8 cellular contexts compared by ENCODE assay signal in the genomic region with DNA sequence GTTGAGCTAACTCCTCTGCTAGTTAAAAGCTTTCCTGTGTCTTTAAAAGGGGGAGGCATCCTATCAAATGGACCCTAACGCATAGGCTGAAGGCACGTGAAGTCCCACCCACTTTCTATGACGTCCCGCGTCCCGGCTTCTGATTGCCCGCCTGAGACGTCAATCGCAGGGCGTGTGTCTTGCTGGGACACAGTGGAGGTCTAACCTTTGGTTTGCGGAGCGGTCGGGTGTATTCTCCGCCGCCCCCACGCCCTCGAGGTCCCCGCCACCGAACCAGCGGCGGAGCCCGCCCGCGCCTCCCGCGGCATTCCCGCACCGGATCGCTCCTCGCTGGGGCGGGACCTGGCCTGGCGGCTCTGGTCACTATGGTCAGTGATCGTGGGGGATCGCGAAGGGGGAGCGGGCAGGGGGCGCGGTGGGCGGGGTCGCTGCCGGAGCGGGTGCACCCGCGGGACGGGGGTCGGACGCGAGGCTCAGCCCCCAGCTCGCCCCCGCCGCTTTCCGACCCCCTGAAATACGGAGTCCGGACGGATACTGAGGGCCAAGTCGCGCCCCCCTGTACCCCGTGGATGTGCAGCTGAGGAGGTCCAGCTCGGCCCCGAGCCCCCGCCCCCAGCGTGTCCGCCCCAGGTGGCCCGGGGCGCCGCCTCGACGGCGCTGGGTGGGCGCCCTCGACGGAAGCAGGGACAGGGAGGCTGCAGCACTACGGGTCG. TPM values are rescaled to one million over a fixed set of nuclear protein-coding genes. Genes with fewer than 3 reads are reported as not detected.
DNase-seq lines count a peak whose midpoint lies in the region; ATAC-seq, FAIRE-seq and TF ChIP-seq lines count a peak whose summit lies in the region.

A gene (plus strand): TSS at position 168 of the 713 bp plus-strand sequence. CDS start 198 bp downstream, at position 366.

- peak within 1 kb of the TSS; percentile 48 for H2AFZ ChIP-seq in HepG2 (ENCODE audit: low read length)

- H4K20me1 ChIP-seq in HepG2 (ENCODE audit: insufficient read depth, low read length) = no peaks in the 10 kb centered on the region

- no peaks in the 10 kb centered on the region; the same call in 1 of the 2 replicates for H3K27me3 ChIP-seq in BJ (ENCODE audit: control insufficient read depth, insufficient read depth, low read length)
- H3K27me3 ChIP-seq in HepG2 (ENCODE audit: control insufficient read depth in 1 of 2, insufficient read depth in 2 of 2, low read length in 2 of 2) = no peaks in the 10 kb centered on the region

- H3K4me3 ChIP-seq in BJ (ENCODE audit: low read depth, low read length) = peak within 1 kb of the TSS; percentile 74
- H3K4me3 ChIP-seq in HepG2 (replicated peaks in 1 of 3; ENCODE audit: insufficient read depth in 1 of 3, low read depth in 2 of 3, low read length in 3 of 3) = peak within 1 kb of the TSS; percentile 58 to 71 (median 68)

- H3K9ac ChIP-seq in HepG2 (ENCODE audit: insufficient read depth, low read depth, low read length) = peak within 1 kb of the TSS; percentile 61

- no peaks in the 10 kb centered on the region for H3K9me3 ChIP-seq in HepG2 (ENCODE audit: low read length)

- POLR2A ChIA-PET in BJ (lab: Charles Lee) = interaction anchor here (0.6 to 1.0 kb wide), 3 partner anchors 10 to 115 kb away, joined by 3 read pairs; no protein-coding TSS in a partner anchor
- POLR2A ChIA-PET in HepG2 (lab: Yijun Ruan, JAX) = interaction anchor here (0.7 to 1.9 kb wide), 8 partner anchors 10 to 294 kb away, joined by 3 to 8 read pairs (median 3); no protein-coding TSS in a partner anchor

- FAIRE-seq in HepG2 (lab: Jason Lieb, UNC) = peak; percentile 94

- no peak within 1 kb of the TSS for H3K27ac ChIP-seq in HepG2 (ENCODE audit: extremely low read length, insufficient read depth, low read length)

- intact Hi-C loops in HepG2 (cut with micrococcal nuclease; ENCODE audit: unreplicated experiment) = no loop called here

- no peak for TF ChIP-seq RAD21 in HepG2 (CRISPR knock-in tag; IDR thresholded peaks at IDR 0.05)

- H3K36me3 ChIP-seq in BJ (ENCODE audit: control insufficient read depth, insufficient read depth, low read length) = no peaks in the 10 kb centered on the region
- H3K36me3 ChIP-seq in HepG2 (replicated peaks in 1 of 2; ENCODE audit: control insufficient read depth in 1 of 2, insufficient read depth in 2 of 2, low read length in 2 of 2) = no peaks in the 10 kb centered on the region

- TF ChIP-seq POLR2A in HepG2 (IDR thresholded peaks at IDR 0.05; ENCODE audit: insufficient read depth in 1 of 2, low read depth in 2 of 2, low read length in 2 of 2) = no peak

- H3K4me2 ChIP-seq in HepG2 (ENCODE audit: low read depth, low read length) = peak within 1 kb of the TSS; percentile 81

- TF ChIP-seq CTCF in BJ (IDR thresholded peaks at IDR 0.05; ENCODE audit: insufficient read depth, low read depth, low read length) = no peak
- TF ChIP-seq CTCF in HepG2 (CRISPR knock-in tag; IDR thresholded peaks at IDR 0.05) = no peak

- TF ChIP-seq EP300 in HepG2 (IDR thresholded peaks at IDR 0.05; ENCODE audit: low read depth in 2 of 2, low read length in 2 of 2) = no peak
- no peak for TF ChIP-seq EP300 in HepG2 (CRISPR knock-in tag; IDR thresholded peaks at IDR 0.05; ENCODE audit: borderline replicate concordance)

- peaks cover 2% of the 10 kb centered on the region for H3K79me2 ChIP-seq in HepG2 (ENCODE audit: insufficient read depth, low read length)

- no TSS peak for BruUV-seq in HepG2 (replicated peaks; lab: Mats Ljungman, UMichigan)

- DNase-seq in BJ (ENCODE audit: low read depth) = peak; percentile 96
- peak; percentile 98 for DNase-seq in NCI-H69 (lab: John Stamatoyannopoulos, UW)
- DNase-seq in activated CD4-positive, alpha-beta T cell treated with anti-CD3 and anti-CD28 coated beads, Interleukin-2, amount 50 U/mL, for 24 hours (ENCODE audit: low read depth in 1 of 2, low spot score in 1 of 2) = peak; percentile 89 to 96
- DNase-seq in dermis microvascular lymphatic vessel endothelial cell (ENCODE audit: low read depth in 2 of 2) = peak; percentile 96 to 98
- peak; percentile 97 for DNase-seq in HepG2 (ENCODE audit: low spot score)
- DNase-seq in stimulated activated CD4-positive, alpha-beta T cell treated with anti-CD3 and anti-CD28 coated beads, Interleukin-2, amount 100 ng/mL, for 4 hours (ENCODE audit: low read depth) = peak; percentile 93

- ATAC-seq in GM19395 (IDR thresholded peaks at IDR 0.05; ENCODE audit: unreplicated experiment) (peak; percentile 99), HG03521 (IDR thresholded peaks at IDR 0.05; ENCODE audit: unreplicated experiment) (peak; percentile 99), HepG2 (peak; percentile 90)

- CTCF ChIA-PET in BJ (lab: Yijun Ruan, JAX) = interaction anchor here (0.7 to 1.6 kb wide), 7 partner anchors 10 to 154 kb away, joined by 3 to 10 read pairs (median 4); no protein-coding TSS in a partner anchor
- CTCF ChIA-PET in HepG2 (lab: Yijun Ruan, JAX; ENCODE audit: low intra/inter-chr PET ratio, low total read pairs) = no interaction called here

- WGBS in HepG2 (ENCODE audit: low lambda C conversion rate) = 1% methylated on average over 10 of the region's 74 CpGs

- H3K4me1 ChIP-seq in HepG2 (ENCODE audit: insufficient read depth, low read length) = peaks cover 65% of the 10 kb centered on the region

- in situ Hi-C loops in HepG2 (cut with HindIII; ENCODE audit: extremely low pct_ligation_motif_present, low pct_unique_long_range_greater_than_20kb) = no loop called here

TF ChIP-seq in HepG2, 621 proteins besides CTCF, POLR2A, EP300 and RAD21 (continues in another document):
- TF ChIP-seq RXRA (CRISPR knock-in tag; IDR thresholded peaks at IDR 0.05) = peak; percentile 53; the same call in 1 of the 2 replicates
- TF ChIP-seq, protein P1, sequence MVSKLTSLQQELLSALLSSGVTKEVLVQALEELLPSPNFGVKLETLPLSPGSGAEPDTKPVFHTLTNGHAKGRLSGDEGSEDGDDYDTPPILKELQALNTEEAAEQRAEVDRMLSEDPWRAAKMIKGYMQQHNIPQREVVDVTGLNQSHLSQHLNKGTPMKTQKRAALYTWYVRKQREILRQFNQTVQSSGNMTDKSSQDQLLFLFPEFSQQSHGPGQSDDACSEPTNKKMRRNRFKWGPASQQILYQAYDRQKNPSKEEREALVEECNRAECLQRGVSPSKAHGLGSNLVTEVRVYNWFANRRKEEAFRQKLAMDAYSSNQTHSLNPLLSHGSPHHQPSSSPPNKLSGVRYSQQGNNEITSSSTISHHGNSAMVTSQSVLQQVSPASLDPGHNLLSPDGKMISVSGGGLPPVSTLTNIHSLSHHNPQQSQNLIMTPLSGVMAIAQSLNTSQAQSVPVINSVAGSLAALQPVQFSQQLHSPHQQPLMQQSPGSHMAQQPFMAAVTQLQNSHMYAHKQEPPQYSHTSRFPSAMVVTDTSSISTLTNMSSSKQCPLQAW (CRISPR knock-in tag; IDR thresholded peaks at IDR 0.05) = no peak
- TF ChIP-seq HDAC2 (CRISPR knock-in tag; IDR thresholded peaks at IDR 0.05) = peak; percentile 44; the same call in 1 of the 2 replicates
- peak; percentile 13; the same call in 1 of the 2 replicates for TF ChIP-seq BCL6 (CRISPR knock-in tag; IDR thresholded peaks at IDR 0.05)
- TF ChIP-seq, protein P2, sequence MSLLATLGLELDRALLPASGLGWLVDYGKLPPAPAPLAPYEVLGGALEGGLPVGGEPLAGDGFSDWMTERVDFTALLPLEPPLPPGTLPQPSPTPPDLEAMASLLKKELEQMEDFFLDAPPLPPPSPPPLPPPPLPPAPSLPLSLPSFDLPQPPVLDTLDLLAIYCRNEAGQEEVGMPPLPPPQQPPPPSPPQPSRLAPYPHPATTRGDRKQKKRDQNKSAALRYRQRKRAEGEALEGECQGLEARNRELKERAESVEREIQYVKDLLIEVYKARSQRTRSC (CRISPR knock-in tag; IDR thresholded peaks at IDR 0.05; ENCODE audit: low read depth) = no peak

RNA-seq across cellular contexts. Expression of the gene that starts here (rescaled TPM):
- polyA plus RNA-seq in BJ (2011; rRNA removed) (1.1 and 1.2 TPM in 2 replicates), HepG2 (2011; rRNA removed) (2.4 and 3.0 TPM in 2 replicates)
- polyA minus RNA-seq in BJ (2011; rRNA and poly(A)+ RNA removed) = 1.6 and 2.3 TPM in 2 replicates
- total RNA-seq in dermis microvascular lymphatic vessel endothelial cell (0.64 and 0.89 TPM in 2 replicates), HepG2 (2016; rRNA removed; fragmentation: Illumina TruSeq; extraction: Trizol) (2.2 and 2.4 TPM in 2 replicates)
- 0.30 and 0.44 TPM in 2 replicates for total RNA-seq in HepG2 (2016; cell fraction: cytosol; rRNA removed; fragmentation: Illumina TruSeq; extraction: Trizol; ENCODE audit: low read depth)
- total RNA-seq in HepG2 (2016; cell fraction: insoluble cytoplasmic fraction; rRNA removed; fragmentation: Illumina TruSeq; extraction: Trizol) = 1.8 and 1.9 TPM in 2 replicates
- total RNA-seq in HepG2 (2016; cell fraction: membrane; rRNA removed; fragmentation: Illumina TruSeq; extraction: Trizol) = 1.2 and 1.4 TPM in 2 replicates
- 2.6 and 3.1 TPM in 2 replicates for total RNA-seq in HepG2 (2016; cell fraction: nucleus; rRNA removed; fragmentation: Illumina TruSeq; extraction: Trizol)
- polyA plus RNA-seq in HepG2 (2011; cell fraction: cytosol; rRNA removed) = 2.3 and 2.6 TPM in 2 replicates
- polyA plus RNA-seq in HepG2 (2011; cell fraction: nucleus; rRNA removed) = 3.9 and 4.1 TPM in 2 replicates
- polyA plus RNA-seq in HepG2 (2012) = 1.4 and 1.9 TPM in 2 replicates
- 0.21 and 0.70 TPM in 2 replicates for polyA plus RNA-seq in HepG2 (2016; cell fraction: cytosol; fragmentation: Illumina TruSeq; extraction: Trizol; ENCODE audit: low read depth)
- 2.0 and 2.3 TPM in 2 replicates for polyA plus RNA-seq in HepG2 (2016; cell fraction: insoluble cytoplasmic fraction; fragmentation: Illumina TruSeq; extraction: Trizol; ENCODE audit: low read depth)
- polyA plus RNA-seq in HepG2 (2016; cell fraction: membrane; fragmentation: Illumina TruSeq; extraction: Trizol; ENCODE audit: low read depth) = 0.58 and 1.0 TPM in 2 replicates
- 2.1 and 2.3 TPM in 2 replicates for polyA plus RNA-seq in HepG2 (2016; cell fraction: nucleus; fragmentation: Illumina TruSeq; extraction: Trizol; ENCODE audit: insufficient read depth, low read depth)
- 0.49 and 8.2 TPM in 2 replicates for polyA minus RNA-seq in HepG2 (2011; rRNA and poly(A)+ RNA removed; ENCODE audit: low replicate concordance)
- polyA minus RNA-seq in HepG2 (2011; cell fraction: cytosol; rRNA and poly(A)+ RNA removed) = 3.3 and 4.7 TPM in 2 replicates
- 10.0 and 11.3 TPM in 2 replicates for polyA minus RNA-seq in HepG2 (2011; cell fraction: nucleus; rRNA and poly(A)+ RNA removed)

Comparison
In these comparisons a context has a peak if more than half of its experiments do, and no peak if none do; other contexts are left out.
1. Peak in DNase-seq in dermis microvascular lymphatic vessel endothelial cell; RNA of the gene not detected or under 1 TPM.